In the genomic region with DNA sequence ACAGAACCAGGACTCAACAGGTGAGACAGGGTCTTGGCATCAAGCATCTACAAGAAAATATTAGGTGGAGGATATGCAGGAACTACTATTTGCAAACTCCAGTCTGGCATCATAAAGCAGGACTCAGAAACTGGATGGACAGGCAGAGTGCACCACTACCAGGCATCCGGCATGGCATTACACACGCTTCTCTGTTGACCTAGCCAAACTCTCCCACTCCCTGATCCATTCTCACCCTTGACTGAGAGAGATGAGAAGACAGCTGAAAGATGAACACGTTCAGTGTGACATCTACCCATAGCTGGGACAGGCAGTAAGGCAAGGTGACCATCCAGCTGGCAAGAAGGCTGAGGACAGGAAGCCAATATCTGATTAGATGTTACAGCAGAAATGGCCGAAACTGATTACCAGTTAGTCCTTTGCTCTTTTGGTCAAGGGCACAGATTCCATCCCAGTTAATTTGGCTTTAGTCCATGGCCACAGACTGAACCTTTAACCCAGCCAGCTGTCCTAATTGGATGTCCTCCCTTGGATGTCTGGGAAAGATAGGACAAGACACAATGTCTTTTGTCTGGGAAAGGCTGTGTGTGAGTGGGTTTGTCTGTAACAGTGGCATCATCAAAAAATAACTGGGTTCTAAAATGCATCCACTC, we compare ENCODE assay signal across 25 cellular contexts.
DNase-seq lines count a peak whose midpoint lies in the region; ATAC-seq, FAIRE-seq and TF ChIP-seq lines count a peak whose summit lies in the region.
"Had no signal": no experiment of that assay in that cellular context is flagged by ENCODE, and none has a peak within 500 bp of the region (broad histone marks: within the 10 kb centered on the region; RNA-seq: fewer than 3 reads in every experiment).

No MANE protein-coding gene starts in this region.

- H3K4me3 ChIP-seq in SK-N-SH (ENCODE audit: low read depth in 2 of 2, low read length in 1 of 2) = no peak overlapping the region
- no peak overlapping the region for H3K4me3 ChIP-seq in K562
- no peak overlapping the region for H3K4me3 ChIP-seq in right cardiac atrium (ENCODE audit: low read length)
- H3K4me3 ChIP-seq in skeletal muscle cell (ENCODE audit: low read depth, low read length) = no peak overlapping the region
- no peak overlapping the region for H3K4me3 ChIP-seq in GM23248

- ATAC-seq in SK-N-SH treated with all-trans-retinoic acid at 6 μM for 48 hours (no peak), K562 (no peak), right cardiac atrium (peak; percentile 37 to 72), GM21786 (IDR thresholded peaks at IDR 0.05; ENCODE audit: unreplicated experiment) (no peak)
- ATAC-seq: activated CD8-positive, alpha-beta memory T cell treated with anti-CD3 and anti-CD28 coated beads, Interleukin-2, amount 10 ng/mL, durations not matched to agents 7 days and 5 days had no signal

- CTCF ChIA-PET in SK-N-SH (lab: Yijun Ruan, JAX) (no interaction called here), K562 (lab: Yijun Ruan, JAX; ENCODE audit: low intra/inter-chr PET ratio) (no interaction called here)

- no TSS peak for BruUV-seq in K562 (replicated peaks; lab: Mats Ljungman, UMichigan)

- in situ Hi-C loops in K562 (cut with MboI) (no loop called here), GM23248 (cut with MboI) (no loop called here)

- H3K9me3 ChIP-seq in SK-N-SH (no peaks in the 10 kb centered on the region), K562 (replicated peaks; ENCODE audit: control insufficient read depth, insufficient read depth, low read depth, low read length) (no peaks in the 10 kb centered on the region), right cardiac atrium (ENCODE audit: control insufficient read depth, low read length) (no peaks in the 10 kb centered on the region), GM23248 (ENCODE audit: low read depth) (no peaks in the 10 kb centered on the region)

- FAIRE-seq in K562 (lab: Jason Lieb, UNC) = no peak
- FAIRE-seq: GM18507, small intestine had no signal

- WGBS in SK-N-SH (ENCODE audit: low lambda C conversion rate) = 86% methylated on average over 4 of the region's 4 CpGs
- 4% methylated on average over 3 of the region's 4 CpGs for WGBS in K562 (ENCODE audit: insufficient coverage, low coverage, missing lambda C conversion rate)
- WGBS in right cardiac atrium = 46% methylated on average over 4 of the region's 4 CpGs
- 84 to 88% methylated on average over 4 of the region's 4 CpGs for WGBS in GM23248 (ENCODE audit: low coverage in 1 of 2, low lambda C conversion rate in 2 of 2, missing lambda C conversion rate in 2 of 2), 2 experiments

- no peak overlapping the region for H3K9ac ChIP-seq in SK-N-SH
- no peak overlapping the region for H3K9ac ChIP-seq in K562 (ENCODE audit: insufficient read depth in 1 of 2, low read depth in 2 of 2, low read length in 2 of 2)
- H3K9ac ChIP-seq in GM23248 = no peak overlapping the region
- H3K9ac ChIP-seq: KMS-11 had no signal

- H3K36me3 ChIP-seq in SK-N-SH (replicated peaks in 1 of 2; ENCODE audit: control insufficient read depth in 1 of 2, insufficient read depth in 2 of 2, low read length in 1 of 2) (peaks cover 0 to 5% of the 10 kb centered on the region in 2 experiments), K562 (ENCODE audit: control insufficient read depth, insufficient read depth, low read length) (no peaks in the 10 kb centered on the region), GM23248 (ENCODE audit: low read depth) (no peaks in the 10 kb centered on the region)

- H3K4me1 ChIP-seq in SK-N-SH (ENCODE audit: control insufficient read depth in 1 of 2, insufficient read depth in 2 of 2, low read depth in 1 of 2, low read length in 1 of 2) (peaks cover 7 to 46% of the 10 kb centered on the region in 2 experiments), K562 (replicated peaks in 1 of 2; ENCODE audit: control insufficient read depth in 2 of 2, insufficient read depth in 2 of 2, low read length in 2 of 2) (no peaks in the 10 kb centered on the region), right cardiac atrium (ENCODE audit: control insufficient read depth, insufficient read depth, low read length) (peaks cover 4% of the 10 kb centered on the region), GM23248 (ENCODE audit: insufficient read depth) (peaks cover 34% of the 10 kb centered on the region)

- H3K9me2 ChIP-seq in SK-N-SH (no peaks in the 10 kb centered on the region), GM23248 (ENCODE audit: insufficient read depth) (no peaks in the 10 kb centered on the region)

- TF ChIP-seq EP300 in SK-N-SH (IDR thresholded peaks at IDR 0.05; ENCODE audit: borderline replicate concordance in 1 of 2, low read depth in 1 of 2, low read length in 1 of 2) (no peak), K562 (IDR thresholded peaks at IDR 0.05; ENCODE audit: low read length) (no peak)

- H3K27ac ChIP-seq in SK-N-SH (ENCODE audit: low read depth in 2 of 2, low read length in 1 of 2) = peak overlapping the region; percentile 75 to 78
- H3K27ac ChIP-seq in K562 (ENCODE audit: extremely low read depth, low read depth, low read length) = no peak overlapping the region
- no peak overlapping the region for H3K27ac ChIP-seq in right cardiac atrium (ENCODE audit: low read length)
- no peak overlapping the region for H3K27ac ChIP-seq in GM23248
- H3K27ac ChIP-seq: 22Rv1, KMS-11, VCaP had no signal

- H3K4me2 ChIP-seq in SK-N-SH (peak overlapping the region; percentile 69; the same call in 1 of the 2 replicates), K562 (ENCODE audit: insufficient read depth, low read length) (no peak overlapping the region), GM23248 (ENCODE audit: unreplicated experiment) (no peak overlapping the region)
- H3K4me2 ChIP-seq: KMS-11 had no signal

- peaks cover 69% of the 10 kb centered on the region for H3K79me2 ChIP-seq in SK-N-SH (ENCODE audit: insufficient read depth)
- H3K79me2 ChIP-seq in K562 (ENCODE audit: control insufficient read depth, insufficient read depth, low read length) = no peaks in the 10 kb centered on the region
- H3K79me2 ChIP-seq in GM23248 (ENCODE audit: insufficient read depth) = no peaks in the 10 kb centered on the region

- DNase-seq in SK-N-SH (no peak), K562 (ENCODE audit: extremely low read depth in 1 of 4, low spot score in 3 of 4) (no peak), right cardiac atrium (no peak), skeletal muscle cell (ENCODE audit: low read depth) (peak; percentile 40), GM23248 (no peak), NCI-H1436 treated with DMSO at 0.1 percent for 48 hours (lab: John Stamatoyannopoulos, UW) (no peak)
- DNase-seq: activated CD4-positive, alpha-beta T cell treated with anti-CD3 and anti-CD28 coated beads, Interleukin-2, amount 10 ng/mL, durations not matched to agents 7 days and 5 days; activated CD8-positive, alpha-beta memory T cell treated with anti-CD3 and anti-CD28 coated beads, Interleukin-2, amount 10 ng/mL, durations not matched to agents 7 days and 5 days; activated naive CD4-positive, alpha-beta T cell treated with anti-CD3 and anti-CD28 coated beads, Interleukin-2, amount 10 ng/mL, durations not matched to agents 7 days and 5 days; caudate nucleus; CD4-positive, alpha-beta memory T cell; GF-D8; GOT3; NCI-H1694 treated with DMSO at 0.1 percent for 48 hours; NCI-H69; posterior cingulate gyrus; RPMI8226; small intestine; stimulated activated CD4-positive, alpha-beta T cell treated with anti-CD3 and anti-CD28 coated beads, Interleukin-2, amount 100 ng/mL, for 24 hours had no signal

- no peaks in the 10 kb centered on the region for H3K27me3 ChIP-seq in SK-N-SH (ENCODE audit: insufficient read depth)
- peaks cover 0 to 20% of the 10 kb centered on the region in 2 experiments; a peak in 2 of 5 replicates for H3K27me3 ChIP-seq in K562 (ENCODE audit: control insufficient read depth in 2 of 2, insufficient read depth in 2 of 2, low read length in 2 of 2)
- H3K27me3 ChIP-seq in right cardiac atrium (ENCODE audit: control insufficient read depth, insufficient read depth) = no peaks in the 10 kb centered on the region
- H3K27me3 ChIP-seq in GM23248 (replicated peaks; ENCODE audit: insufficient read depth) = no peaks in the 10 kb centered on the region

- H4K20me1 ChIP-seq in SK-N-SH (ENCODE audit: insufficient read depth) (no peaks in the 10 kb centered on the region), K562 (replicated peaks; ENCODE audit: control insufficient read depth, insufficient read depth, low read length) (no peaks in the 10 kb centered on the region), GM23248 (ENCODE audit: insufficient read depth) (no peaks in the 10 kb centered on the region)

- POLR2A ChIA-PET in SK-N-SH (lab: Yijun Ruan, JAX) = no interaction called here
- POLR2A ChIA-PET in K562 (lab: Yijun Ruan, JAX) = interaction anchor here (0.7 to 1.6 kb wide), 2 partner anchors 10 to 580 kb away, joined by 3 to 7 read pairs; no protein-coding TSS in a partner anchor

- TF ChIP-seq CTCF in SK-N-SH (IDR thresholded peaks at IDR 0.05) = no peak
- no peak for TF ChIP-seq CTCF in K562 (IDR thresholded peaks at IDR 0.05 in 2 of 3, conservative IDR thresholded peaks at IDR 0.05 in 1 of 3; ENCODE audit: insufficient read depth in 2 of 3, low read depth in 1 of 3, low read length in 3 of 3)

- H3F3A ChIP-seq in SK-N-SH (replicated peaks; ENCODE audit: insufficient read depth) = peaks cover 40% of the 10 kb centered on the region
- peaks cover 19% of the 10 kb centered on the region for H3F3A ChIP-seq in GM23248 (ENCODE audit: insufficient read depth)

- no peak for TF ChIP-seq POLR2A in K562 (conservative IDR thresholded peaks at IDR 0.05)

- TF ChIP-seq RAD21 in SK-N-SH (IDR thresholded peaks at IDR 0.05; ENCODE audit: low read length) (no peak), K562 (CRISPR knock-in tag; conservative IDR thresholded peaks at IDR 0.05 in 1 of 2, IDR thresholded peaks at IDR 0.05 in 1 of 2) (no peak)

- no peaks in the 10 kb centered on the region for H3K9me1 ChIP-seq in K562 (ENCODE audit: control insufficient read depth, insufficient read depth, low read length)

- H2AFZ ChIP-seq in SK-N-SH (ENCODE audit: low read depth) (no peak overlapping the region), K562 (ENCODE audit: low read depth, low read length) (no peak overlapping the region), GM23248 (no peak overlapping the region)

- intact Hi-C loops in K562 (cut with micrococcal nuclease) (no loop called here), right cardiac atrium (cut with DNase I) (no loop called here)

TF ChIP-seq in SK-N-SH, 30 proteins besides CTCF, POLR2A, EP300 and RAD21 (continues in another document):
- no peak for TF ChIP-seq NRF1 (IDR thresholded peaks at IDR 0.05; ENCODE audit: low read depth, low read length)

TF ChIP-seq in SK-N-SH treated with all-trans-retinoic acid at 6 μM for 48 hours, 23 proteins besides CTCF, POLR2A, EP300 and RAD21 (continues in another document):
- TF ChIP-seq ISL1 (CRISPR knock-in tag; IDR thresholded peaks at IDR 0.05) = no peak

TF ChIP-seq in K562, 482 proteins besides CTCF, POLR2A, EP300 and RAD21:
- TF ChIP-seq ZNF146 (CRISPR knock-in tag; IDR thresholded peaks at IDR 0.05; ENCODE audit: unreplicated experiment) = no peak
- 0 out of 2 replicates have a peak, but pooled peaks have one; percentile 29 for TF ChIP-seq SMAD4 (CRISPR knock-in tag; conservative IDR thresholded peaks at IDR 0.05)

Comparison
In these comparisons a context has a peak if more than half of its experiments do, and no peak if none do; other contexts are left out.
1. H3K27ac ChIP-seq: peak in SK-N-SH (2 of 2); none in K562 (single experiment), right cardiac atrium (single experiment) and GM23248 (single experiment).
2. ATAC-seq: peak in right cardiac atrium (2 of 2); none in SK-N-SH treated with all-trans-retinoic acid at 6 μM for 48 hours (single experiment), K562 (single experiment) and GM21786 (single experiment).